In the genomic region with DNA sequence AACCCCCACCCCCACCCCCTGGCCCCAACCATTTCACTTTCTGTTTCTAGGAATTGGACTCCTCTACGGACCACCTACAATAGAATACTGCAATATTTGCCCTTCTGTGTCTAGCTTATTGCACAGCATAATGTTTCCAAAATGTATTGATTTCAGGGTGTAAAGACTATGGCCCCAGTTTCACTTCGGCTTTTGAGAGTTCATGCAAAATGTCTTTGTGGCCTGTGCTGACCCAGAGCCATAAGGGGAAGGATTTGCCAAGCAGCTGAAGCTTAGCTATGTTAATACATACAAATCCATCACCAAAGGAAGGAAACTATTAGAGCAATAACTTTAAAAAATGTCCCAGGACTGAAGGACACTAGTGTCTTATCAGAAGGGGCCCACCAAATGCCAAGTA, we compare ENCODE assay signal across 15 cellular contexts. TPM values are rescaled to one million over a fixed set of nuclear protein-coding genes. Genes with fewer than 3 reads are reported as not detected.
DNase-seq lines count a peak whose midpoint lies in the region; ATAC-seq lines count a peak whose summit lies in the region.
"Had no signal": no experiment of that assay in that cellular context is flagged by ENCODE, and none has a peak within 500 bp of the region (broad histone marks: within the 10 kb centered on the region; RNA-seq: fewer than 3 reads in every experiment).

No MANE protein-coding gene starts in this region.

- H3K4me3 ChIP-seq in SJCRH30, result no peak overlapping the region
- H3K4me3 ChIP-seq: BLaER1, cardiac muscle cell, lower lobe of right lung had no signal

- H3K27ac ChIP-seq in SJCRH30, result no peak overlapping the region
- H3K27ac ChIP-seq: BLaER1, cardiac muscle cell, lower lobe of right lung, neutrophil had no signal

- H3K4me3 Mint-ChIP-seq in memory B cell, result no peak overlapping the region
- H3K4me3 Mint-ChIP-seq in activated T-cell treated with anti-CD3 and anti-CD28 coated beads, Interleukin-2, amount 50 U/mL, for 24 hours, result no peak overlapping the region

- DNase-seq in memory B cell (ENCODE audit: low spot score in 2 of 2) (peak in 1 of 2 donors; percentile 15), SJCRH30 (no peak)
- DNase-seq in activated T-cell treated with anti-CD3 and anti-CD28 coated beads, Interleukin-2, amount 50 U/mL, for 48 hours, result no peak
- DNase-seq in activated T-cell treated with anti-CD3 and anti-CD28 coated beads, Interleukin-2, amount 50 U/mL, for 24 hours, result no peak
- DNase-seq: activated CD8-positive, alpha-beta memory T cell treated with anti-CD3 and anti-CD28 coated beads, Interleukin-2, amount 50 U/mL, for 4 hours; effector memory CD4-positive, alpha-beta T cell; lower lobe of right lung; stimulated activated naive CD4-positive, alpha-beta T cell treated with Interleukin-2 at 50 U/mL for 16 hours had no signal

- ATAC-seq in GM19023 (IDR thresholded peaks at IDR 0.05; ENCODE audit: unreplicated experiment) (peak; percentile 65), GM21723 (IDR thresholded peaks at IDR 0.05; ENCODE audit: unreplicated experiment) (peak; percentile 87), HG03354 (IDR thresholded peaks at IDR 0.05; ENCODE audit: poor library complexity, severe bottlenecking, unreplicated experiment) (peak; percentile 47), memory B cell (ENCODE audit: low read depth) (peak; percentile 100), HG03457 (IDR thresholded peaks at IDR 0.05; ENCODE audit: unreplicated experiment) (no peak)

- no peaks in the 10 kb centered on the region for H3K9me3 ChIP-seq in SJCRH30 (replicated peaks)
- H3K9me3 ChIP-seq: BLaER1, lower lobe of right lung, neutrophil had no signal

- no peaks in the 10 kb centered on the region for H3K36me3 ChIP-seq in SJCRH30
- H3K36me3 ChIP-seq: BLaER1, cardiac muscle cell, lower lobe of right lung, neutrophil had no signal

- H3K9me3 Mint-ChIP-seq in memory B cell, result peaks cover 3% of the 10 kb centered on the region
- no peaks in the 10 kb centered on the region for H3K9me3 Mint-ChIP-seq in activated T-cell treated with anti-CD3 and anti-CD28 coated beads, Interleukin-2, amount 50 U/mL, for 24 hours

- peaks cover 8% of the 10 kb centered on the region for H3K27me3 Mint-ChIP-seq in memory B cell
- H3K27me3 Mint-ChIP-seq in activated T-cell treated with anti-CD3 and anti-CD28 coated beads, Interleukin-2, amount 50 U/mL, for 24 hours, result peaks cover 16% of the 10 kb centered on the region

- H3K27ac Mint-ChIP-seq in memory B cell, result no peak overlapping the region
- no peak overlapping the region for H3K27ac Mint-ChIP-seq in activated T-cell treated with anti-CD3 and anti-CD28 coated beads, Interleukin-2, amount 50 U/mL, for 24 hours

- H3K4me1 ChIP-seq in SJCRH30, result no peaks in the 10 kb centered on the region
- H3K4me1 ChIP-seq: BLaER1, lower lobe of right lung had no signal

- H3K36me3 Mint-ChIP-seq in memory B cell, result peaks cover 2% of the 10 kb centered on the region
- H3K36me3 Mint-ChIP-seq in activated T-cell treated with anti-CD3 and anti-CD28 coated beads, Interleukin-2, amount 50 U/mL, for 24 hours (ENCODE audit: low read depth), result no peaks in the 10 kb centered on the region

- peaks cover 7% of the 10 kb centered on the region for H3K4me1 Mint-ChIP-seq in memory B cell
- no peaks in the 10 kb centered on the region for H3K4me1 Mint-ChIP-seq in activated T-cell treated with anti-CD3 and anti-CD28 coated beads, Interleukin-2, amount 50 U/mL, for 24 hours (ENCODE audit: low read depth)

- no peaks in the 10 kb centered on the region for H3K27me3 ChIP-seq in SJCRH30
- H3K27me3 ChIP-seq: BLaER1, cardiac muscle cell had no signal

RNA-seq across cellular contexts. Expression of a gene that starts 11.2 kb away (rescaled TPM):
- 10.0 and 12.5 TPM in 2 replicates for total RNA-seq in SJCRH30 (2014; rRNA removed; shearing (Covaris generic))
